Comparison of ENCODE assay signal across 1 cellular context in the genomic region with DNA sequence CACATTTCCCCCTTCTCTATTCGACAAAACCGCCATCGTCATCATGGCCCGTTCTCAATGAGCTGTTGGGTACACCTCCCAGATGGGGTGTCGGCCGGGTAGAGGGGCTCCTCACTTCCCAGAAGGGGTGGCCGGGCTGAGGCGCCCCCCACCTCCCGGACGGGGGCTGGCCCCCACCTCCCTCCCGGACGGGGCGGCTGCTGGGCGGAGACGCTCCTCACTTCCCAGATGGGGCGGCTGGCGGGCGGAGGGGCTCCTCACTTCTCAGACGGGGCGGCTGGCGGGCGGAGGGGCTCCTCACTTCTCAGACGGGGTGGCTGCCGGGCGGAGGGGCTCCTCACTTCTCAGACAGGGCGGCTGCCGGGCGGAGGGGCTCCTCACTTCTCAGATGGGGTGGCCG. TPM values are rescaled to one million over a fixed set of nuclear protein-coding genes. Genes with fewer than 3 reads are reported as not detected.
DNase-seq lines count a peak whose midpoint lies in the region; ATAC-seq lines count a peak whose summit lies in the region.
"Not testable (repeated sequence)": the region's sequence is repeated elsewhere in the genome, so short reads cannot be mapped to it uniquely, and the experiment has no call there.

No MANE protein-coding gene starts in this region.

- H3K9me3 Mint-ChIP-seq in natural killer cell treated with Interleukin-12 subunit alpha and Interleukin-12 subunit beta and Interleukin-15 and Interleukin-18, amount 100 ng/mL, for 72 hours, result not testable (repeated sequence)

- not testable (repeated sequence) for H3K36me3 Mint-ChIP-seq in natural killer cell treated with Interleukin-12 subunit alpha and Interleukin-12 subunit beta and Interleukin-15 and Interleukin-18, amount 100 ng/mL, for 72 hours

- peak; percentile 57 for DNase-seq in natural killer cell treated with Interleukin-12 subunit alpha and Interleukin-12 subunit beta and Interleukin-15 and Interleukin-18, amount 100 ng/mL, for 72 hours (ENCODE audit: low spot score)

- H3K4me3 Mint-ChIP-seq in natural killer cell treated with Interleukin-12 subunit alpha and Interleukin-12 subunit beta and Interleukin-15 and Interleukin-18, amount 100 ng/mL, for 72 hours, result not testable (repeated sequence)

- H3K27ac Mint-ChIP-seq in natural killer cell treated with Interleukin-12 subunit alpha and Interleukin-12 subunit beta and Interleukin-15 and Interleukin-18, amount 100 ng/mL, for 72 hours, result not testable (repeated sequence)

- H3K27me3 Mint-ChIP-seq in natural killer cell treated with Interleukin-12 subunit alpha and Interleukin-12 subunit beta and Interleukin-15 and Interleukin-18, amount 100 ng/mL, for 72 hours, result not testable (repeated sequence)

- not testable (repeated sequence) for H3K4me1 Mint-ChIP-seq in natural killer cell treated with Interleukin-12 subunit alpha and Interleukin-12 subunit beta and Interleukin-15 and Interleukin-18, amount 100 ng/mL, for 72 hours (ENCODE audit: low read depth in 2 of 2)

- ATAC-seq in natural killer cell treated with Interleukin-12 subunit alpha and Interleukin-12 subunit beta and Interleukin-15 and Interleukin-18, amount 100 ng/mL, for 72 hours, result not testable (repeated sequence)

RNA-seq across cellular contexts. Expression of a gene that starts 32.5 kb away (rescaled TPM):
- 10 to 100 TPM; 19.0 to 41.8 TPM for total RNA-seq in natural killer cell treated with Interleukin-12 subunit alpha and Interleukin-12 subunit beta and Interleukin-15 and Interleukin-18, amount 100 ng/mL, for 72 hours

RNA-seq across cellular contexts. Expression of a gene that starts 43.2 kb away (rescaled TPM):
- total RNA-seq in natural killer cell treated with Interleukin-12 subunit alpha and Interleukin-12 subunit beta and Interleukin-15 and Interleukin-18, amount 100 ng/mL, for 72 hours, result 10 to 100 TPM; 47.1 to 82.0 TPM
